Comparison of ENCODE assay signal across 18 cellular contexts in the genomic region with DNA sequence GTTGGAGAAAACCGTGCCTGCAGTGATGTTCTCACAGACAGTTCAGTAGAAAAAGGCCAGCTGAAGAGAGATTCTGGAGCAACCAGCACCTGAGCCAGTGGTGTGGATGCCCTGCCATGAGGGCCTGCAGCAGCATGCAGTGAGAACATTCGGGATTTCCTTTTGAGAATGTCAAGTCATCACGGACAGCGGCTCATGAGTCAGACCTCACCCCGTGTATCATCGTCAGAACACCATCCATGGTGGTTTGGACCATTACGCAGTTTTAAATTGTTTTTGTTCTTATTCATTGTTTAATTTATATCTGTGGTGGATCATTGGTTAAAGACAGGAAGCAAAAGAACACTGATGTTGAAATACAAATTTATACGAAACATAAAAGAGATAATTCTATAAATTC.
DNase-seq lines count a peak whose midpoint lies in the region; ATAC-seq, FAIRE-seq and TF ChIP-seq lines count a peak whose summit lies in the region.
"Had no signal": no experiment of that assay in that cellular context is flagged by ENCODE, and none has a peak within 500 bp of the region (broad histone marks: within the 10 kb centered on the region; RNA-seq: fewer than 3 reads in every experiment).

No MANE protein-coding gene starts in this region.

- H3K27me3 Mint-ChIP-seq in astrocyte (ENCODE audit: low read depth, unreplicated experiment): no peaks in the 10 kb centered on the region
- H3K27me3 Mint-ChIP-seq: type B pancreatic cell had no signal

- TF ChIP-seq CTCF in A549 (IDR thresholded peaks at IDR 0.05) (no peak), astrocyte (IDR thresholded peaks at IDR 0.05; ENCODE audit: insufficient read depth, low read depth, low read length) (no peak), foreskin keratinocyte (conservative IDR thresholded peaks at IDR 0.05) (no peak)

- H3K4me1 ChIP-seq in A549 (peaks cover 10% of the 10 kb centered on the region; the same call in 2 of the 3 replicates), astrocyte (ENCODE audit: insufficient read depth, low read length) (peaks cover 8% of the 10 kb centered on the region), foreskin keratinocyte (peaks cover 47% of the 10 kb centered on the region)
- H3K4me1 ChIP-seq: gastroesophageal sphincter had no signal

- POLR2A ChIA-PET in A549 (lab: Yijun Ruan, JAX): no interaction called here

- FAIRE-seq in A549 (lab: Jason Lieb, UNC) (peak; percentile 18), H54 (lab: Jason Lieb, UNC) (peak; percentile 99), astrocyte (lab: Jason Lieb, UNC) (peak; percentile 95)

- DNase-seq in A549 (ENCODE audit: low read depth in 1 of 2, low spot score in 1 of 2): peak; percentile 31 to 89
- DNase-seq in H54 (ENCODE audit: insufficient read length, low spot score): peak; percentile 40
- peak; percentile 99 for DNase-seq in astrocyte (ENCODE audit: low read depth)
- DNase-seq in foreskin keratinocyte: peak; percentile 98 to 99
- no peak for DNase-seq in superior temporal gyrus (ENCODE audit: extremely low spot score)
- DNase-seq in left colon: no peak
- DNase-seq in GDM1 (lab: John Stamatoyannopoulos, UW): no peak
- DNase-seq in inferior parietal cortex (ENCODE audit: extremely low spot score): no peak
- DNase-seq: ACHN, DMS79 treated with DMSO at 0.1 percent for 48 hours, KBM-7, kidney glomerular epithelial cell, SW 1271 had no signal

- TF ChIP-seq EP300 in A549 (IDR thresholded peaks at IDR 0.05): peak; percentile 96 to 97; a peak in 4 of 5 replicates

- H3K9me3 ChIP-seq in A549 (no peaks in the 10 kb centered on the region), astrocyte (ENCODE audit: insufficient read depth, low read depth, low read length) (no peaks in the 10 kb centered on the region)
- H3K9me3 ChIP-seq: gastroesophageal sphincter had no signal

- TF ChIP-seq POLR2A in A549 (IDR thresholded peaks at IDR 0.05; ENCODE audit: low read length) (no peak), H54 (IDR thresholded peaks at IDR 0.05; ENCODE audit: low read depth, low read length) (no peak)

- H3K36me3 ChIP-seq in astrocyte (ENCODE audit: insufficient read depth, low read length): no peaks in the 10 kb centered on the region
- H3K36me3 ChIP-seq: gastroesophageal sphincter had no signal

- 62% methylated on average over 8 of the region's 8 CpGs for whole genome bisulfite sequencing in A549 (ENCODE audit: missing lambda C conversion rate)

- H3K36me3 Mint-ChIP-seq in astrocyte (ENCODE audit: low read depth, unreplicated experiment): no peaks in the 10 kb centered on the region
- H3K36me3 Mint-ChIP-seq: type B pancreatic cell had no signal

- H3K27me3 ChIP-seq in astrocyte (ENCODE audit: insufficient read depth, low read length) (no peaks in the 10 kb centered on the region), foreskin keratinocyte (no peaks in the 10 kb centered on the region)
- H3K27me3 ChIP-seq: gastroesophageal sphincter had no signal

- H3K4me3 Mint-ChIP-seq in astrocyte (ENCODE audit: unreplicated experiment): no peak overlapping the region
- H3K4me3 Mint-ChIP-seq: central memory CD8-positive, alpha-beta T cell; nephron; type B pancreatic cell had no signal

- CTCF ChIA-PET in A549 (lab: Yijun Ruan, JAX): interaction anchor here (1.0 kb wide), 1 partner anchor 27 kb away, joined by 3 read pairs; no protein-coding TSS in a partner anchor

- H3K9ac ChIP-seq in astrocyte (ENCODE audit: low read length): no peak overlapping the region

- H3K4me1 Mint-ChIP-seq in astrocyte (ENCODE audit: low read depth, unreplicated experiment): peaks cover 11% of the 10 kb centered on the region
- H3K4me1 Mint-ChIP-seq: central memory CD8-positive, alpha-beta T cell had no signal

- no peaks in the 10 kb centered on the region for H3K79me2 ChIP-seq in astrocyte (ENCODE audit: insufficient read depth, low read length)

- no peak overlapping the region for H3K27ac Mint-ChIP-seq in astrocyte (ENCODE audit: unreplicated experiment)
- H3K27ac Mint-ChIP-seq: activated T-helper 2 cell treated with anti-CD3 and anti-CD28 coated beads, Interferon-gamma antibody, Interleukin-2, Interleukin-4, amounts not matched to agents 10 μg/mL and 5 μg/mL and 100 μg/mL, durations not matched to agents 14 hours and 24 hours and 36 hours; nephron; type B pancreatic cell had no signal

- H2AFZ ChIP-seq in astrocyte (ENCODE audit: low read depth, low read length): no peak overlapping the region

- intact Hi-C loops in left colon (cut with DNase I, micrococcal nuclease): no loop called here

- H3K9me3 Mint-ChIP-seq in astrocyte (ENCODE audit: unreplicated experiment): no peaks in the 10 kb centered on the region
- H3K9me3 Mint-ChIP-seq: activated T-helper 2 cell treated with anti-CD3 and anti-CD28 coated beads, Interferon-gamma antibody, Interleukin-2, Interleukin-4, amounts not matched to agents 10 μg/mL and 5 μg/mL and 100 μg/mL, durations not matched to agents 14 hours and 24 hours and 36 hours; central memory CD8-positive, alpha-beta T cell; nephron had no signal

- H3K27ac ChIP-seq in A549 (peak overlapping the region; percentile 66 to 87), astrocyte (ENCODE audit: low read depth, low read length) (peak overlapping the region; percentile 77), foreskin keratinocyte (peak overlapping the region; percentile 96)
- H3K27ac ChIP-seq: gastroesophageal sphincter had no signal

- H4K20me1 ChIP-seq in astrocyte (ENCODE audit: insufficient read depth, low read length): no peaks in the 10 kb centered on the region

- TF ChIP-seq RAD21 in A549 (conservative IDR thresholded peaks at IDR 0.05 in 1 of 2, IDR thresholded peaks at IDR 0.05 in 1 of 2): peak in 1 of 2 experiments; percentile 69; a peak in 4 of 5 replicates

- ATAC-seq in A549 (peak; percentile 96 to 99), foreskin keratinocyte (peak; percentile 98), left colon (no peak)
- ATAC-seq: gastroesophageal sphincter had no signal

- H3K4me2 ChIP-seq in A549 (peak overlapping the region; percentile 29), astrocyte (ENCODE audit: low read length) (peak overlapping the region; percentile 33)

- H3K4me3 ChIP-seq in A549: no peak overlapping the region
- no peak overlapping the region for H3K4me3 ChIP-seq in astrocyte (ENCODE audit: insufficient read depth, low read depth, low read length)
- H3K4me3 ChIP-seq: gastroesophageal sphincter had no signal

TF ChIP-seq in A549, 52 proteins besides CTCF, POLR2A, EP300 and RAD21 (continues in another document):
- TF ChIP-seq JUN (IDR thresholded peaks at IDR 0.05): peak; percentile 70 to 89; a peak in 4 of 5 replicates
- peak; percentile 75; the same call in 1 of the 2 replicates for TF ChIP-seq TFCP2L1 (CRISPR knock-in tag; IDR thresholded peaks at IDR 0.05)
- TF ChIP-seq HDAC2 (IDR thresholded peaks at IDR 0.05): no peak
- TF ChIP-seq RNF2 (IDR thresholded peaks at IDR 0.05; ENCODE audit: borderline replicate concordance, low read depth): no peak
- peak; percentile 80 for TF ChIP-seq MAFK (IDR thresholded peaks at IDR 0.05; ENCODE audit: partially characterized antibody)
- TF ChIP-seq CHD4 (IDR thresholded peaks at IDR 0.05; ENCODE audit: borderline replicate concordance): no peak
- no peak for TF ChIP-seq CHD2 (IDR thresholded peaks at IDR 0.05; ENCODE audit: low read length, partially characterized antibody)
- peak; percentile 97 for TF ChIP-seq JUNB (IDR thresholded peaks at IDR 0.05)
- TF ChIP-seq, protein P1, sequence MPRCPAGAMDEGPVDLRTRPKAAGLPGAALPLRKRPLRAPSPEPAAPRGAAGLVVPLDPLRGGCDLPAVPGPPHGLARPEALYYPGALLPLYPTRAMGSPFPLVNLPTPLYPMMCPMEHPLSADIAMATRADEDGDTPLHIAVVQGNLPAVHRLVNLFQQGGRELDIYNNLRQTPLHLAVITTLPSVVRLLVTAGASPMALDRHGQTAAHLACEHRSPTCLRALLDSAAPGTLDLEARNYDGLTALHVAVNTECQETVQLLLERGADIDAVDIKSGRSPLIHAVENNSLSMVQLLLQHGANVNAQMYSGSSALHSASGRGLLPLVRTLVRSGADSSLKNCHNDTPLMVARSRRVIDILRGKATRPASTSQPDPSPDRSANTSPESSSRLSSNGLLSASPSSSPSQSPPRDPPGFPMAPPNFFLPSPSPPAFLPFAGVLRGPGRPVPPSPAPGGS (IDR thresholded peaks at IDR 0.05): peak; percentile 79; the same call in 2 of the 3 replicates
- TF ChIP-seq NFE2L2 (conservative IDR thresholded peaks at IDR 0.05; ENCODE audit: low read length): peak; percentile 41; the same call in 1 of the 2 replicates
- no peak for TF ChIP-seq RCOR1 (IDR thresholded peaks at IDR 0.05; ENCODE audit: low read depth, low read length)
- no peak for TF ChIP-seq CBX8 (IDR thresholded peaks at IDR 0.05)
- TF ChIP-seq, protein P2, sequence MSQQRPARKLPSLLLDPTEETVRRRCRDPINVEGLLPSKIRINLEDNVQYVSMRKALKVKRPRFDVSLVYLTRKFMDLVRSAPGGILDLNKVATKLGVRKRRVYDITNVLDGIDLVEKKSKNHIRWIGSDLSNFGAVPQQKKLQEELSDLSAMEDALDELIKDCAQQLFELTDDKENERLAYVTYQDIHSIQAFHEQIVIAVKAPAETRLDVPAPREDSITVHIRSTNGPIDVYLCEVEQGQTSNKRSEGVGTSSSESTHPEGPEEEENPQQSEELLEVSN (IDR thresholded peaks at IDR 0.05; ENCODE audit: borderline replicate concordance, low read depth): peak; percentile 81
- TF ChIP-seq, protein P3, sequence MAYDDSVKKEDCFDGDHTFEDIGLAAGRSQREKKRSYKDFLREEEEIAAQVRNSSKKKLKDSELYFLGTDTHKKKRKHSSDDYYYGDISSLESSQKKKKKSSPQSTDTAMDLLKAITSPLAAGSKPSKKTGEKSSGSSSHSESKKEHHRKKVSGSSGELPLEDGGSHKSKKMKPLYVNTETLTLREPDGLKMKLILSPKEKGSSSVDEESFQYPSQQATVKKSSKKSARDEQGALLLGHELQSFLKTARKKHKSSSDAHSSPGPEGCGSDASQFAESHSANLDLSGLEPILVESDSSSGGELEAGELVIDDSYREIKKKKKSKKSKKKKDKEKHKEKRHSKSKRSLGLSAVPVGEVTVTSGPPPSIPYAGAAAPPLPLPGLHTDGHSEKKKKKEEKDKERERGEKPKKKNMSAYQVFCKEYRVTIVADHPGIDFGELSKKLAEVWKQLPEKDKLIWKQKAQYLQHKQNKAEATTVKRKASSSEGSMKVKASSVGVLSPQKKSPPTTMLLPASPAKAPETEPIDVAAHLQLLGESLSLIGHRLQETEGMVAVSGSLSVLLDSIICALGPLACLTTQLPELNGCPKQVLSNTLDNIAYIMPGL (CRISPR knock-in tag; IDR thresholded peaks at IDR 0.05; ENCODE audit: borderline replicate concordance): no peak
- peak; percentile 88 for TF ChIP-seq FOSL2 (IDR thresholded peaks at IDR 0.05)
- TF ChIP-seq FOSL2 (CRISPR knock-in tag; IDR thresholded peaks at IDR 0.05): peak; percentile 88
- TF ChIP-seq CEBPB (IDR thresholded peaks at IDR 0.05): peak; percentile 63 to 66; a peak in 3 of 4 replicates

Comparison
In these comparisons a context has a peak if more than half of its experiments do, and no peak if none do; other contexts are left out.
1. DNase-seq: peak in A549 (2 of 2), H54 (single experiment), astrocyte (single experiment) and foreskin keratinocyte (2 of 2); none in superior temporal gyrus (single experiment), left colon (0 of 2), GDM1 (single experiment) and inferior parietal cortex (single experiment).
2. Peak in every context shown above with its lines, with median percentiles within 50 percentile points of each other: H3K27ac ChIP-seq.